ENCODE assay signal across 1 cellular context in the genomic region with DNA sequence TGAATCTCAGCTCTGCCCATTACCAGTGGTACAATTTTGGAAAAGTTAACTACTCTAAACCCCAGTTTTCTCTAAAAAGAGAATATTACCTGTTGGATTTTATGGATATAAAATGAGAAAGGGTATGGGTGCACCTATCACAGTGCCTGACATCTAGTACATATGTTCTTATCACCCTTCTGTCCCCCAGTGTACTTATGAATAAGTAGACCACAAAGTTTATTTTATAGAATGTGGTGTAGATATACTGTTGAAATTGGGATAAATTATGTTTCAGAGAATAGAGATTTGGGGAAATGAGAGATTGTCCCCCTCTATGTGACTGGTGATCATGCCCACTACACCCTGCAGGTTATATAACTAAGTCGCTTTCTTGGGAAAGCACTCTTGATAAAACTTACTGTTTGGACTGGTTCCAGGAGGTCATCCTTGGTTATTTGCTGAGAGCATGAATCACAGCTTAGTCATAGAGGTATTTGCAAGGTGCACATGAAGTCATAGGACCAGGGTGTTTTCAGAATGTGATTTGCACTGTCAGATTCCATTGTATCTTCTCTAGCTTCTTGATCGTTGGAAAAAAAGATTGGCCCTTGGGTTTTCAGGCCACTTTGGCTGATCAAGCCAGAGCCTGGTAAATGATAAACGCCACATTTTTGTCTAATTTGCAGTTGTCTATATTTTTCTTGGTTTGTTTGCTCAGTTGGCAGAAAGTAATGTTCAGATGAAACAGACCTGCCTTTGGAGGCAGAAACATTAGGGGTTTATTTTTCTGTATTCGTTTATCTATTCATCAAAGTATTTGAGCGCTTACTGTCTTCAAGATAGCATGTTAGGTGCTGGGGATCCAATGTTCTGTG.
A peak's percentile ranks its signal among the peaks of the same experiment; 100 is the strongest.
TF ChIP-seq lines count a peak whose summit lies in the region.

No MANE protein-coding gene starts in this region.

TF ChIP-seq in HepG2, 621 proteins besides CTCF, POLR2A, EP300 and RAD21 (continued from another document and continues in another):
- TF ChIP-seq ZNF614 (CRISPR knock-in tag; IDR thresholded peaks at IDR 0.05; ENCODE audit: borderline replicate concordance): peak; percentile 46; the same call in 1 of the 2 replicates
- TF ChIP-seq ZNF30 (CRISPR knock-in tag; IDR thresholded peaks at IDR 0.05): no peak
- TF ChIP-seq FLYWCH1 (CRISPR knock-in tag; IDR thresholded peaks at IDR 0.05): no peak
- TF ChIP-seq, protein P1, sequence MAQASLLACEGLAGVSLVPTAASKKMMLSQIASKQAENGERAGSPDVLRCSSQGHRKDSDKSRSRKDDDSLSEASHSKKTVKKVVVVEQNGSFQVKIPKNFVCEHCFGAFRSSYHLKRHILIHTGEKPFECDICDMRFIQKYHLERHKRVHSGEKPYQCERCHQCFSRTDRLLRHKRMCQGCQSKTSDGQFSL (CRISPR knock-in tag; IDR thresholded peaks at IDR 0.05): no peak
- peak in 1 of 2 experiments; percentile 31; a peak in 1 of 4 replicates for TF ChIP-seq MAFK (conservative IDR thresholded peaks at IDR 0.05 in 1 of 2, IDR thresholded peaks at IDR 0.05 in 1 of 2; ENCODE audit: low read length in 2 of 2)
- TF ChIP-seq, protein P2, sequence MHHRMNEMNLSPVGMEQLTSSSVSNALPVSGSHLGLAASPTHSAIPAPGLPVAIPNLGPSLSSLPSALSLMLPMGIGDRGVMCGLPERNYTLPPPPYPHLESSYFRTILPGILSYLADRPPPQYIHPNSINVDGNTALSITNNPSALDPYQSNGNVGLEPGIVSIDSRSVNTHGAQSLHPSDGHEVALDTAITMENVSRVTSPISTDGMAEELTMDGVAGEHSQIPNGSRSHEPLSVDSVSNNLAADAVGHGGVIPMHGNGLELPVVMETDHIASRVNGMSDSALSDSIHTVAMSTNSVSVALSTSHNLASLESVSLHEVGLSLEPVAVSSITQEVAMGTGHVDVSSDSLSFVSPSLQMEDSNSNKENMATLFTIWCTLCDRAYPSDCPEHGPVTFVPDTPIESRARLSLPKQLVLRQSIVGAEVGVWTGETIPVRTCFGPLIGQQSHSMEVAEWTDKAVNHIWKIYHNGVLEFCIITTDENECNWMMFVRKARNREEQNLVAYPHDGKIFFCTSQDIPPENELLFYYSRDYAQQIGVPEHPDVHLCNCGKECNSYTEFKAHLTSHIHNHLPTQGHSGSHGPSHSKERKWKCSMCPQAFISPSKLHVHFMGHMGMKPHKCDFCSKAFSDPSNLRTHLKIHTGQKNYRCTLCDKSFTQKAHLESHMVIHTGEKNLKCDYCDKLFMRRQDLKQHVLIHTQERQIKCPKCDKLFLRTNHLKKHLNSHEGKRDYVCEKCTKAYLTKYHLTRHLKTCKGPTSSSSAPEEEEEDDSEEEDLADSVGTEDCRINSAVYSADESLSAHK (CRISPR knock-in tag; IDR thresholded peaks at IDR 0.05; ENCODE audit: borderline replicate concordance): no peak
- TF ChIP-seq BRCA1 (CRISPR knock-in tag; IDR thresholded peaks at IDR 0.05): no peak
- TF ChIP-seq SETDB1 (CRISPR knock-in tag; IDR thresholded peaks at IDR 0.05; ENCODE audit: borderline replicate concordance): no peak
- TF ChIP-seq, protein P3, sequence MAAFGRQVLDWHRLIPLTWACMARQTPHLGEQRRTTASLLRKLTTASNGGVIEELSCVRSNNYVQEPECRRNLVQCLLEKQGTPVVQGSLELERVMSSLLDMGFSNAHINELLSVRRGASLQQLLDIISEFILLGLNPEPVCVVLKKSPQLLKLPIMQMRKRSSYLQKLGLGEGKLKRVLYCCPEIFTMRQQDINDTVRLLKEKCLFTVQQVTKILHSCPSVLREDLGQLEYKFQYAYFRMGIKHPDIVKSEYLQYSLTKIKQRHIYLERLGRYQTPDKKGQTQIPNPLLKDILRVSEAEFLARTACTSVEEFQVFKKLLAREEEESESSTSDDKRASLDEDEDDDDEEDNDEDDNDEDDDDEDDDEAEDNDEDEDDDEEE (CRISPR knock-in tag; IDR thresholded peaks at IDR 0.05): no peak
- no peak for TF ChIP-seq FUBP1 (CRISPR knock-in tag; IDR thresholded peaks at IDR 0.05; ENCODE audit: borderline replicate concordance)
- no peak for TF ChIP-seq POLR2G (IDR thresholded peaks at IDR 0.05; ENCODE audit: low read depth, low read length)
- TF ChIP-seq U2AF1 (optimal IDR thresholded peaks at IDR 0.05; ENCODE audit: low read depth, low read length): no peak
- TF ChIP-seq ZNF180 (CRISPR knock-in tag; IDR thresholded peaks at IDR 0.05; ENCODE audit: borderline replicate concordance, low read depth): no peak
- TF ChIP-seq, protein P4, sequence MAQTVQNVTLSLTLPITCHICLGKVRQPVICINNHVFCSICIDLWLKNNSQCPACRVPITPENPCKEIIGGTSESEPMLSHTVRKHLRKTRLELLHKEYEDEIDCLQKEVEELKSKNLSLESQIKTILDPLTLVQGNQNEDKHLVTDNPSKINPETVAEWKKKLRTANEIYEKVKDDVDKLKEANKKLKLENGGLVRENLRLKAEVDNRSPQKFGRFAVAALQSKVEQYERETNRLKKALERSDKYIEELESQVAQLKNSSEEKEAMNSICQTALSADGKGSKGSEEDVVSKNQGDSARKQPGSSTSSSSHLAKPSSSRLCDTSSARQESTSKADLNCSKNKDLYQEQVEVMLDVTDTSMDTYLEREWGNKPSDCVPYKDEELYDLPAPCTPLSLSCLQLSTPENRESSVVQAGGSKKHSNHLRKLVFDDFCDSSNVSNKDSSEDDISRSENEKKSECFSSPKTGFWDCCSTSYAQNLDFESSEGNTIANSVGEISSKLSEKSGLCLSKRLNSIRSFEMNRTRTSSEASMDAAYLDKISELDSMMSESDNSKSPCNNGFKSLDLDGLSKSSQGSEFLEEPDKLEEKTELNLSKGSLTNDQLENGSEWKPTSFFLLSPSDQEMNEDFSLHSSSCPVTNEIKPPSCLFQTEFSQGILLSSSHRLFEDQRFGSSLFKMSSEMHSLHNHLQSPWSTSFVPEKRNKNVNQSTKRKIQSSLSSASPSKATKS (CRISPR knock-in tag; IDR thresholded peaks at IDR 0.05): no peak
- TF ChIP-seq POLR2AphosphoS2 (IDR thresholded peaks at IDR 0.05; ENCODE audit: low read depth, low read length): no peak
- no peak for TF ChIP-seq ZNF670 (CRISPR knock-in tag; IDR thresholded peaks at IDR 0.05; ENCODE audit: borderline replicate concordance)
- TF ChIP-seq AKAP8 (CRISPR knock-in tag; IDR thresholded peaks at IDR 0.05): no peak
- TF ChIP-seq FOSL1 (CRISPR knock-in tag; IDR thresholded peaks at IDR 0.05; ENCODE audit: borderline replicate concordance): peak; percentile 96
- TF ChIP-seq ZNF557 (CRISPR knock-in tag; IDR thresholded peaks at IDR 0.05): no peak
- TF ChIP-seq, protein P5, sequence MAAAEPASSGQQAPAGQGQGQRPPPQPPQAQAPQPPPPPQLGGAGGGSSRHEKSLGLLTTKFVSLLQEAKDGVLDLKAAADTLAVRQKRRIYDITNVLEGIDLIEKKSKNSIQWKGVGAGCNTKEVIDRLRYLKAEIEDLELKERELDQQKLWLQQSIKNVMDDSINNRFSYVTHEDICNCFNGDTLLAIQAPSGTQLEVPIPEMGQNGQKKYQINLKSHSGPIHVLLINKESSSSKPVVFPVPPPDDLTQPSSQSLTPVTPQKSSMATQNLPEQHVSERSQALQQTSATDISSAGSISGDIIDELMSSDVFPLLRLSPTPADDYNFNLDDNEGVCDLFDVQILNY (CRISPR knock-in tag; conservative IDR thresholded peaks at IDR 0.05): no peak
- no peak for TF ChIP-seq SMAD9 (CRISPR knock-in tag; IDR thresholded peaks at IDR 0.05)
- 0 out of 2 replicates have a peak, but pooled peaks have one; percentile 48 for TF ChIP-seq ZNF205 (CRISPR knock-in tag; IDR thresholded peaks at IDR 0.05)
- TF ChIP-seq, protein P6, sequence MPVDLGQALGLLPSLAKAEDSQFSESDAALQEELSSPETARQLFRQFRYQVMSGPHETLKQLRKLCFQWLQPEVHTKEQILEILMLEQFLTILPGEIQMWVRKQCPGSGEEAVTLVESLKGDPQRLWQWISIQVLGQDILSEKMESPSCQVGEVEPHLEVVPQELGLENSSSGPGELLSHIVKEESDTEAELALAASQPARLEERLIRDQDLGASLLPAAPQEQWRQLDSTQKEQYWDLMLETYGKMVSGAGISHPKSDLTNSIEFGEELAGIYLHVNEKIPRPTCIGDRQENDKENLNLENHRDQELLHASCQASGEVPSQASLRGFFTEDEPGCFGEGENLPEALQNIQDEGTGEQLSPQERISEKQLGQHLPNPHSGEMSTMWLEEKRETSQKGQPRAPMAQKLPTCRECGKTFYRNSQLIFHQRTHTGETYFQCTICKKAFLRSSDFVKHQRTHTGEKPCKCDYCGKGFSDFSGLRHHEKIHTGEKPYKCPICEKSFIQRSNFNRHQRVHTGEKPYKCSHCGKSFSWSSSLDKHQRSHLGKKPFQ (CRISPR knock-in tag; IDR thresholded peaks at IDR 0.05; ENCODE audit: insufficient replicate concordance): no peak
- TF ChIP-seq CEBPZ (IDR thresholded peaks at IDR 0.05; ENCODE audit: low read length): no peak
- no peak for TF ChIP-seq HNRNPUL1 (IDR thresholded peaks at IDR 0.05; ENCODE audit: low read depth, low read length)
- no peak for TF ChIP-seq ZNF782 (CRISPR knock-in tag; IDR thresholded peaks at IDR 0.05; ENCODE audit: borderline replicate concordance)
- peak in 1 of 2 experiments; percentile 37; a peak in 1 of 4 replicates for TF ChIP-seq KLF16 (CRISPR knock-in tag; IDR thresholded peaks at IDR 0.05)
- TF ChIP-seq, protein P7, sequence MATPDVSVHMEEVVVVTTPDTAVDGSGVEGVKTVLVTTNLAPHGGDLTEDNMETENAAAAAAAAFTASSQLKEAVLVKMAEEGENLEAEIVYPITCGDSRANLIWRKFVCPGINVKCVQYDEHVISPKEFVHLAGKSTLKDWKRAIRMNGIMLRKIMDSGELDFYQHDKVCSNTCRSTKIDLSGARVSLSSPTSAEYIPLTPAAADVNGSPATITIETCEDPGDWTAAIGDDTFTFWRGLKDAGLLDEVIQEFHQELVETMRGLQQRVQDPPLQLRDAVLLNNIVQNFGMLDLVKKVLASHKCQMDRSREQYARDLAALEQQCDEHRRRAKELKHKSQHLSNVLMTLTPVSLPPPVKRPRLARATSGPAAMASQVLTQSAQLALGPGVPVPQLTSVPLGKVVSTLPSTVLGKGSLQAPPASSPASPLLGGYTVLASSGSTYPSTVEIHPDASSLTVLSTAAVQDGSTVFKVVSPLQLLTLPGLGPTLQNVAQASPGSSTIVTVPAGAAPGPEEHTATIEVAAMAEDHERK (CRISPR knock-in tag; IDR thresholded peaks at IDR 0.05; ENCODE audit: low read depth): no peak
- no peak for TF ChIP-seq ZNF776 (CRISPR knock-in tag; IDR thresholded peaks at IDR 0.05)
- no peak for TF ChIP-seq KDM3A (CRISPR knock-in tag; IDR thresholded peaks at IDR 0.05; ENCODE audit: low read depth)
- no peak for TF ChIP-seq ZNF260 (CRISPR knock-in tag; IDR thresholded peaks at IDR 0.05; ENCODE audit: borderline replicate concordance, low read depth)
- TF ChIP-seq ZNF343 (CRISPR knock-in tag; IDR thresholded peaks at IDR 0.05): no peak
- peak; percentile 31; the same call in 1 of the 2 replicates for TF ChIP-seq THAP11 (CRISPR knock-in tag; IDR thresholded peaks at IDR 0.05)
- TF ChIP-seq HBP1 (CRISPR knock-in tag; IDR thresholded peaks at IDR 0.05; ENCODE audit: low read depth): peak; percentile 44; the same call in 1 of the 2 replicates
- TF ChIP-seq HOXA3 (CRISPR knock-in tag; IDR thresholded peaks at IDR 0.05): no peak; the same call in 1 of the 2 replicates
